Comparison of ENCODE assay signal across 23 cellular contexts in the genomic region with DNA sequence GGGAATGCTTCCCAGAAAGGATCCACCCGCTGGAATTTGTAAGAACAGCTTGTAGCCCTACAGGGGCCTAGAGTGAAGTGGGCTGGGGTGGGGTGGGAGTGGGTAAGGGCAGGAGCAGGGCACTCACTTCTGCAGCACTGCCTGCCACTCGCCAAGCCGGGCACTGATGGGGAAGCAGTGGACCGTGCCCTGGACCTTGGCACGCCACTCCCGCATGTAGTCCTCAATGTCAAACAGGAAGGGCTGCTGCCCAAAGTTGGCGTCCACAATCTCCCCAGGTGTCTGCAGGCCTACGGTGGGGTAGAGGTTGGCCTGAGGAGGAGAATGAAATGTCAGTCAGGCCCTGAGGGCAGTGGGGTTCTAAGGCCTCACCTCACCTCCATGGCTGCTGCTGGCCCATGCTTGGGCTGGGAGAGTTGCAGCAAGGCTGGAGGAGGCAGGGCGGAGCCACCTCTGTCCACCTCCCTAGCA.
"Had no signal": no experiment of that assay in that cellular context is flagged by ENCODE, and none has a peak within 500 bp of the region (broad histone marks: within the 10 kb centered on the region; RNA-seq: fewer than 3 reads in every experiment).

No MANE protein-coding gene starts in this region.

- DNase-seq: activated B cell treated with CpG ODN at 0.5 μM for 24 hours; activated CD4-positive, alpha-beta T cell treated with anti-CD3 and anti-CD28 coated beads, Interleukin-2, amount 50 U/mL, for 4 hours; activated naive CD4-positive, alpha-beta T cell; activated T-cell treated with anti-CD3 and anti-CD28 coated beads for 4 hours; activated T-cell treated with anti-CD3 and anti-CD28 coated beads, Interleukin-2, amount 50 U/mL, for 72 hours; central memory CD4-positive, alpha-beta T cell; effector memory CD4-positive, alpha-beta T cell; erythroblast; gastrocnemius medialis; left colon; midbrain; natural killer cell; ovary; retina; sigmoid colon; stimulated activated CD4-positive, alpha-beta T cell treated with anti-CD3 and anti-CD28 coated beads, Interleukin-1b, Interleukin-23, amount 100 ng/mL, for 48 hours; stimulated activated CD4-positive, alpha-beta T cell treated with anti-CD3 and anti-CD28 coated beads, Interleukin-4, amount 100 ng/mL, for 4 hours; stimulated activated CD8-positive, alpha-beta memory T cell treated with anti-CD3 and anti-CD28 coated beads, Interleukin-4, amount 100 ng/mL, for 48 hours; stimulated activated naive CD4-positive, alpha-beta T cell; T-helper 1 cell had no signal

- H3K36me3 Mint-ChIP-seq: activated naive CD4-positive, alpha-beta T cell treated with anti-CD3 and anti-CD28 coated beads, Interleukin-2, amount 50 U/mL, for 72 hours; natural killer cell had no signal

- H3K27ac Mint-ChIP-seq: activated B cell treated with CpG ODN at 0.5 μM for 24 hours; activated T-cell treated with anti-CD3 and anti-CD28 coated beads, Interleukin-2, amount 50 U/mL, for 72 hours; memory B cell; natural killer cell had no signal

- H3K4me1 Mint-ChIP-seq: activated B cell treated with CpG ODN at 0.5 μM for 24 hours, memory B cell had no signal

- H3K9me3 Mint-ChIP-seq: activated B cell treated with CpG ODN at 0.5 μM for 24 hours; activated naive CD4-positive, alpha-beta T cell treated with anti-CD3 and anti-CD28 coated beads, Interleukin-2, amount 50 U/mL, for 72 hours; activated T-cell treated with anti-CD3 and anti-CD28 coated beads, Interleukin-2, amount 50 U/mL, for 72 hours; memory B cell; natural killer cell; T-helper 2 cell treated with Interferon-gamma antibody and Interleukin-4, amounts not matched to agents 5 μg/mL and 100 μg/mL, for 36 hours had no signal

- H3K4me3 Mint-ChIP-seq: activated B cell treated with CpG ODN at 0.5 μM for 24 hours; activated T-cell treated with anti-CD3 and anti-CD28 coated beads, Interleukin-2, amount 50 U/mL, for 72 hours; memory B cell; natural killer cell; T-helper 2 cell treated with Interferon-gamma antibody and Interleukin-4, amounts not matched to agents 5 μg/mL and 100 μg/mL, for 36 hours had no signal

- ATAC-seq: activated naive CD4-positive, alpha-beta T cell treated with anti-CD3 and anti-CD28 coated beads, Interleukin-2, amount 50 U/mL, for 72 hours; activated T-cell treated with anti-CD3 and anti-CD28 coated beads, Interleukin-2, amount 50 U/mL, for 72 hours; gastrocnemius medialis; left colon; natural killer cell had no signal

- H3K27me3 Mint-ChIP-seq: activated B cell treated with CpG ODN at 0.5 μM for 24 hours, memory B cell had no signal
